ENCODE assay signal across 19 cellular contexts in the genomic region with DNA sequence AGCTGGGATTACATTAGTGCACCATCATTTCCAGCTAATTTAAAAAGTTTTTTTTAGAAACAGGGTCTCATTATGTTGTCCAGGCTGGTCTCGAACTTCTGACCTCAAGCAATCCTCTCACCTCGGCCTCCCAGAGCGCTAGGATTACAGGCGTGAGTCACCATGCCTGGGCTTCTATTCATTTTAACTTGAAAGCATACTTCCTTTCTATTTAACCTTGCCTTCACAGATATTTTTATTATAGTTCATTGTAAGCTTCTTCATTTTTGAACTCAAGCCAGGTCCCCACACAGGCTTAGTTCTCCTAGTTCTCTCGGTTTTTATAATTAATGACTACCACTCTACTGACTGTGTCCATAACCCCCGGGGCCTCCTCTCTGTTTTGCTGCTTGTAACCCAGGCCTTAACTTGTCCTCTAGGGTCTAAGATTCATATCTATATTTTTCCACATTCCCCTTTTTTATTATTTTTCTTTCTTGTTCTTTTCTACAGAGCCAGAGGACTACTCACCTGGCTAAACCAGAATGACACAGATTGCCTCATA. TPM values are rescaled to one million over a fixed set of nuclear protein-coding genes. Genes with fewer than 3 reads are reported as not detected.
DNase-seq lines count a peak whose midpoint lies in the region; ATAC-seq, FAIRE-seq and TF ChIP-seq lines count a peak whose summit lies in the region.
"Had no signal": no experiment of that assay in that cellular context is flagged by ENCODE, and none has a peak within 500 bp of the region (broad histone marks: within the 10 kb centered on the region; RNA-seq: fewer than 3 reads in every experiment).

No MANE protein-coding gene starts in this region.

- no peaks in the 10 kb centered on the region for H3K27me3 ChIP-seq in bronchial epithelial cell (ENCODE audit: control insufficient read depth, insufficient read depth, low read length)
- H3K27me3 ChIP-seq: SJCRH30 had no signal

- no peak for TF ChIP-seq CTCF in bronchial epithelial cell (IDR thresholded peaks at IDR 0.05; ENCODE audit: insufficient read depth, low read length, severe bottlenecking)

- no peaks in the 10 kb centered on the region for H3K36me3 ChIP-seq in bronchial epithelial cell (ENCODE audit: control insufficient read depth, insufficient read depth, low read length)
- H3K36me3 ChIP-seq: SJCRH30 had no signal

- FAIRE-seq in bronchial epithelial cell (lab: Jason Lieb, UNC), result no peak
- FAIRE-seq: A549, GM12892, HepG2 had no signal

- DNase-seq in Daoy (ENCODE audit: low read depth) (peak; percentile 3), NCI-H69 (lab: John Stamatoyannopoulos, UW) (peak; percentile 3), bronchial epithelial cell (ENCODE audit: low read depth) (peak; percentile 4), foreskin melanocyte (peak; percentile 1), NCI-H446 treated with DMSO at 0.1 percent for 48 hours (lab: John Stamatoyannopoulos, UW) (no peak), hippocampal formation (lab: John Stamatoyannopoulos, UW) (no peak)
- DNase-seq in activated CD4-positive, alpha-beta T cell treated with anti-CD3 and anti-CD28 coated beads for 48 hours, result no peak
- DNase-seq: Calu3; GDM1; GM23248; NCI-H2029; NCI-H524 treated with DMSO at 0.1 percent for 48 hours; NK-92 treated with Interleukin-12 subunit alpha and Interleukin-12 subunit beta, amount 100 ng/mL, for 24 hours; OCI-M1 had no signal

- no peak overlapping the region for H3K4me3 ChIP-seq in bronchial epithelial cell (ENCODE audit: low read depth, low read length)
- H3K4me3 ChIP-seq: A549, GM23248, SJCRH30 had no signal

- no peak for ATAC-seq in HG03097 (IDR thresholded peaks at IDR 0.05; ENCODE audit: low FRiP score, unreplicated experiment)
- ATAC-seq: A549, HepG2 had no signal

RNA-seq across cellular contexts. Expression of gene SNX12, which starts 50.7 kb away (rescaled TPM):
- total RNA-seq in Daoy (2014; rRNA removed; shearing (Covaris generic)), result 38.5 and 46.1 TPM in 2 replicates
- total RNA-seq in bronchial epithelial cell, result 74.5 and 75.3 TPM in 2 replicates

Comparison
In these comparisons a context has a peak if more than half of its experiments do, and no peak if none do; other contexts are left out.
1. DNase-seq: peak in Daoy (single experiment), NCI-H69 (single experiment), bronchial epithelial cell (single experiment) and foreskin melanocyte (single experiment); none in activated CD4-positive, alpha-beta T cell treated with anti-CD3 and anti-CD28 coated beads for 48 hours (single experiment), NCI-H446 treated with DMSO at 0.1 percent for 48 hours (single experiment) and hippocampal formation (0 of 2).